In genomic region chr5:170416526-170416925, GRCh38 we compare ENCODE assay signal across 23 cellular contexts. TPM values are rescaled to one million over a fixed set of nuclear protein-coding genes. Genes with fewer than 3 reads are reported as not detected.
"Had no signal": no experiment of that assay in that cellular context is flagged by ENCODE, and none has a peak within 500 bp of the region (broad histone marks: within the 10 kb centered on the region; RNA-seq: fewer than 3 reads in every experiment).

No MANE protein-coding gene starts in this region.

- H3K4me3 ChIP-seq: colonic mucosa, esophagus squamous epithelium, hepatocyte, left ventricle myocardium inferior, lower lobe of right lung, spleen, stomach, thoracic aorta, transverse colon had no signal

- H3K36me3 Mint-ChIP-seq: memory B cell; stimulated activated naive B cell treated with anti-CD40 and anti-IgM and Interleukin-4, amounts not matched to agents 10 μg/mL and 1 μg/mL and 100 μg/mL, for 72 hours had no signal

- H3K79me2 ChIP-seq: hepatocyte had no signal

- H3K4me1 ChIP-seq: colonic mucosa, foreskin keratinocyte, lower lobe of right lung had no signal

- H3K4me2 ChIP-seq: hepatocyte had no signal

- DNase-seq: colonic mucosa; dermis blood vessel endothelial cell; esophagus squamous epithelium; foreskin keratinocyte; kidney; left cardiac atrium; left ventricle myocardium inferior; lower lobe of right lung; midbrain; spleen; stimulated activated CD4-positive, alpha-beta T cell treated with anti-CD3 and anti-CD28 coated beads, Interleukin-15, amount 100 ng/mL, for 24 hours; stimulated activated CD4-positive, alpha-beta T cell treated with anti-CD3 and anti-CD28 coated beads, Interleukin-1b, Interleukin-23, amount 100 ng/mL, for 48 hours; stimulated activated CD4-positive, alpha-beta T cell treated with anti-CD3 and anti-CD28 coated beads, Interleukin-4, amount 100 ng/mL, for 24 hours; stimulated activated naive B cell treated with anti-CD40 and anti-IgM and Interleukin-4, amounts not matched to agents 10 μg/mL and 1 μg/mL and 100 μg/mL, for 72 hours; stomach; substantia nigra; transverse colon had no signal

- H3K27ac ChIP-seq: colonic mucosa, foreskin keratinocyte, hepatocyte, left ventricle myocardium inferior, lower lobe of right lung, stomach, thoracic aorta, transverse colon had no signal

- H3K27me3 ChIP-seq: colonic mucosa, esophagus squamous epithelium, spleen, stomach, transverse colon had no signal

- H3K36me3 ChIP-seq: colonic mucosa, esophagus squamous epithelium, left ventricle myocardium inferior, lower lobe of right lung, spleen, stomach, thoracic aorta, transverse colon had no signal

- H3K9me3 Mint-ChIP-seq: memory B cell; nephron; stimulated activated naive B cell treated with anti-CD40 and anti-IgM and Interleukin-4, amounts not matched to agents 10 μg/mL and 1 μg/mL and 100 μg/mL, for 72 hours had no signal

- H3K9me3 ChIP-seq: colonic mucosa, esophagus squamous epithelium, left ventricle myocardium inferior, lower lobe of right lung, spleen, stomach, thoracic aorta, transverse colon had no signal

- H2AFZ ChIP-seq: hepatocyte had no signal

- FAIRE-seq: kidney had no signal

- H3K4me3 Mint-ChIP-seq: memory B cell; nephron; stimulated activated naive B cell treated with anti-CD40 and anti-IgM and Interleukin-4, amounts not matched to agents 10 μg/mL and 1 μg/mL and 100 μg/mL, for 72 hours had no signal

- H3K27ac Mint-ChIP-seq: memory B cell; nephron; stimulated activated naive B cell treated with anti-CD40 and anti-IgM and Interleukin-4, amounts not matched to agents 10 μg/mL and 1 μg/mL and 100 μg/mL, for 72 hours had no signal

- ATAC-seq: foreskin keratinocyte; left cardiac atrium; lower lobe of right lung; sciatic nerve; stimulated activated naive B cell treated with anti-CD40 and anti-IgM and Interleukin-4, amounts not matched to agents 10 μg/mL and 1 μg/mL and 100 μg/mL, for 72 hours had no signal

RNA-seq across cellular contexts. Expression of gene KCNMB1, which starts 27.4 kb away (rescaled TPM):
- total RNA-seq: dermis blood vessel endothelial cell, epithelial cell of proximal tubule, foreskin keratinocyte had no signal
- polyA plus RNA-seq: foreskin keratinocyte had no signal
